ENCODE assay signal across 8 cellular contexts in the genomic region with DNA sequence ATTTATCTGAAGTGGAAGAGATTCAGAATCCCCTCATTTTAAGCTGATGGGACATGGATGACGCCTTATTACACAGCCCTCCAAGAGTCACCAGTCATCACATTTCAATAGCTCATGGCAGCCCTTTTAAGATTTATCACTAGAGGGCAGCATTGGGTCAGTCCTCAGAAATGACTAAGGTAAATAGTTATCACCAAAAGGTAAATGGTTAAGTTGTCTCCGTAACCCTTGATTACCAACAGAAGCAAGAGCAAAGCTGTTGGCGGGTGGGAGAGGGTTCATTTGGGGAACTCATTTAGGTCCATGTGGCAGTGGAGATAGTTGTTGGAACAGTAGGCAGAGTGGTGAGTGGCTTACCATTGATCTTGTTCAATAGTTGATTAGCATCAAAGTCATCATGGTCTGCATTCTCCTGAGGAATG. TPM values are rescaled to one million over a fixed set of nuclear protein-coding genes. Genes with fewer than 3 reads are reported as not detected.
DNase-seq lines count a peak whose midpoint lies in the region; ATAC-seq lines count a peak whose summit lies in the region.

No MANE protein-coding gene starts in this region.

- intact Hi-C loops in Right ventricle myocardium superior (cut with DNase I) = loop anchor here (5.0 kb wide), 1 partner anchor 171 kb away; no protein-coding TSS in a partner anchor

- no peaks in the 10 kb centered on the region for H3K9me3 Mint-ChIP-seq in activated T-cell treated with anti-CD3 and anti-CD28 coated beads, Interleukin-2, amount 50 U/mL, for 72 hours

- DNase-seq in COR-L47 (lab: John Stamatoyannopoulos, UW) (peak; percentile 1), NCI-H82 (lab: John Stamatoyannopoulos, UW) (peak; percentile 66), Right ventricle myocardium superior (no peak), renal cortical epithelial cell (ENCODE audit: low read depth) (peak; percentile 61), NK-92 (lab: John Stamatoyannopoulos, UW; ENCODE audit: unreplicated experiment) (no peak)
- DNase-seq in activated T-cell treated with anti-CD3 and anti-CD28 coated beads, Interleukin-2, amount 50 U/mL, for 72 hours = peak; percentile 46 to 55

- no peak overlapping the region for H3K4me3 Mint-ChIP-seq in activated T-cell treated with anti-CD3 and anti-CD28 coated beads, Interleukin-2, amount 50 U/mL, for 72 hours

- H3K36me3 Mint-ChIP-seq in activated T-cell treated with anti-CD3 and anti-CD28 coated beads, Interleukin-2, amount 50 U/mL, for 72 hours (ENCODE audit: insufficient read depth in 2 of 2) = no peaks in the 10 kb centered on the region

- H3K27ac Mint-ChIP-seq in activated T-cell treated with anti-CD3 and anti-CD28 coated beads, Interleukin-2, amount 50 U/mL, for 72 hours = no peak overlapping the region

- ATAC-seq in GM19324 (IDR thresholded peaks at IDR 0.05; ENCODE audit: low FRiP score, unreplicated experiment) = peak; percentile 59
- ATAC-seq in HG03469 (IDR thresholded peaks at IDR 0.05; ENCODE audit: unreplicated experiment) = peak; percentile 56
- ATAC-seq in activated T-cell treated with anti-CD3 and anti-CD28 coated beads, Interleukin-2, amount 50 U/mL, for 72 hours (replicated peaks in 1 of 2) = peak; percentile 61 to 67
- peak; percentile 68 for ATAC-seq in Right ventricle myocardium superior (ENCODE audit: poor library complexity)

- H3K4me1 Mint-ChIP-seq in activated T-cell treated with anti-CD3 and anti-CD28 coated beads, Interleukin-2, amount 50 U/mL, for 72 hours (ENCODE audit: low read depth) = no peaks in the 10 kb centered on the region

- peaks cover 7% of the 10 kb centered on the region for H3K27me3 Mint-ChIP-seq in activated T-cell treated with anti-CD3 and anti-CD28 coated beads, Interleukin-2, amount 50 U/mL, for 72 hours (ENCODE audit: low read depth)

RNA-seq across cellular contexts. Expression of gene C9, which starts 12.0 kb away (rescaled TPM):
- total RNA-seq in activated T-cell treated with anti-CD3 and anti-CD28 coated beads, Interleukin-2, amount 50 U/mL, for 72 hours = not detected
- total RNA-seq in Right ventricle myocardium superior (not detected), renal cortical epithelial cell (0.20 TPM in 1 of 2 replicates, not detected in the other)

RNA-seq across cellular contexts. Expression of gene DAB2, which starts 48.5 kb away (rescaled TPM):
- total RNA-seq in activated T-cell treated with anti-CD3 and anti-CD28 coated beads, Interleukin-2, amount 50 U/mL, for 72 hours = not detected
- total RNA-seq in Right ventricle myocardium superior (29.9 TPM), renal cortical epithelial cell (14.1 and 117 TPM in 2 replicates)

Comparison
In these comparisons a context has a peak if more than half of its experiments do, and no peak if none do; other contexts are left out.
1. DNase-seq: peak in COR-L47 (single experiment), NCI-H82 (single experiment), activated T-cell treated with anti-CD3 and anti-CD28 coated beads, Interleukin-2, amount 50 U/mL, for 72 hours (2 of 2) and renal cortical epithelial cell (single experiment); none in Right ventricle myocardium superior (single experiment) and NK-92 (single experiment).
2. RNA of gene DAB2, which starts 48.5 kb away (total RNA-seq): 14.1 to 117 TPM in renal cortical epithelial cell and 29.9 TPM in Right ventricle myocardium superior (single experiment); not detected in activated T-cell treated with anti-CD3 and anti-CD28 coated beads, Interleukin-2, amount 50 U/mL, for 72 hours; every median in the first group is over 10 times any median in the second.
3. Peak in every context shown above with its lines, with median percentiles within 50 percentile points of each other: ATAC-seq.